8 cellular contexts compared by ENCODE assay signal in genomic region chr1:167819849-167820683, GRCh38.
DNase-seq lines count a peak whose midpoint lies in the region; ATAC-seq and TF ChIP-seq lines count a peak whose summit lies in the region.

No MANE protein-coding gene starts in this region.

- DNase-seq in stimulated activated CD4-positive, alpha-beta T cell treated with anti-CD3 and anti-CD28 coated beads, Interleukin-12 subunit alpha, Interleukin-12 subunit beta, amount 100 ng/mL, for 4 hours = peak; percentile 11
- no peak for DNase-seq in stimulated activated CD4-positive, alpha-beta T cell treated with anti-CD3 and anti-CD28 coated beads, Interleukin-4, amount 100 ng/mL, for 24 hours
- DNase-seq in WTC11 (ENCODE audit: low spot score) (peak; percentile 82), epithelial cell of esophagus (ENCODE audit: low read depth) (peak; percentile 82), memory B cell (ENCODE audit: low spot score in 2 of 2) (peak in 1 of 2 donors; percentile 18), NCI-H187 treated with DMSO at 0.1 percent for 48 hours (lab: John Stamatoyannopoulos, UW) (no peak)

- H3K4me1 ChIP-seq in HUES64 (ENCODE audit: insufficient read depth, low read length) (peaks cover 10% of the 10 kb centered on the region), stomach smooth muscle (ENCODE audit: control insufficient read depth, insufficient read depth, low read length) (peaks cover 3% of the 10 kb centered on the region)

- H3K9me3 Mint-ChIP-seq in WTC11 (peaks cover 10% of the 10 kb centered on the region), memory B cell (peaks cover 6% of the 10 kb centered on the region)

- H3K27ac ChIP-seq in HUES64 (ENCODE audit: low read depth, low read length) = 0 out of 2 replicates have a peak overlapping the region, but pooled peaks have one; percentile 5
- peak overlapping the region; percentile 53 for H3K27ac ChIP-seq in stomach smooth muscle (ENCODE audit: low read length)

- no peaks in the 10 kb centered on the region for H3K36me3 ChIP-seq in HUES64 (ENCODE audit: insufficient read depth, low read length)
- H3K36me3 ChIP-seq in stomach smooth muscle (ENCODE audit: control insufficient read depth in 2 of 2, insufficient read depth in 2 of 2, low read length in 2 of 2) = no peaks in the 10 kb centered on the region

- H3K27me3 ChIP-seq in HUES64 (ENCODE audit: insufficient read depth, low read length) (no peaks in the 10 kb centered on the region), stomach smooth muscle (ENCODE audit: control insufficient read depth in 1 of 2, insufficient read depth in 2 of 2, low read length in 2 of 2) (no peaks in the 10 kb centered on the region)

- H3K4me3 Mint-ChIP-seq in WTC11 = peak overlapping the region; percentile 55
- peak overlapping the region; percentile 61 for H3K4me3 Mint-ChIP-seq in memory B cell

- H3K4me3 ChIP-seq in HUES64 (ENCODE audit: low read length) = peak overlapping the region; percentile 43
- H3K4me3 ChIP-seq in epithelial cell of esophagus (ENCODE audit: low read length) = peak overlapping the region; percentile 34
- peak overlapping the region; percentile 27 to 64 for H3K4me3 ChIP-seq in stomach smooth muscle (ENCODE audit: low read length in 2 of 2)

- POLR2A ChIA-PET in WTC11 (lab: Charles Lee) = interaction anchor here (1.4 kb wide), 1 partner anchor 116 kb away, joined by 6 read pairs; no protein-coding TSS in a partner anchor

- peaks cover 24% of the 10 kb centered on the region for H3K4me1 Mint-ChIP-seq in WTC11
- peaks cover 5% of the 10 kb centered on the region for H3K4me1 Mint-ChIP-seq in memory B cell

- H3K27me3 Mint-ChIP-seq in WTC11 (ENCODE audit: low read depth) (peaks cover 2% of the 10 kb centered on the region; the same call in 1 of the 2 replicates), memory B cell (peaks cover 10% of the 10 kb centered on the region)

- WGBS in HUES64 = 18% methylated on average over 35 of the region's 35 CpGs

- H3K9me3 ChIP-seq in HUES64 (ENCODE audit: insufficient read depth, low read depth, low read length) = peaks cover 5% of the 10 kb centered on the region; the same call in 1 of the 2 replicates
- H3K9me3 ChIP-seq in stomach smooth muscle (ENCODE audit: control insufficient read depth in 2 of 2, low read length in 2 of 2) = no peaks in the 10 kb centered on the region

- H3K9ac ChIP-seq in HUES64 (ENCODE audit: low read depth, low read length) (no peak overlapping the region), stomach smooth muscle (ENCODE audit: low read length in 2 of 2) (peak overlapping the region in 1 of 2 donors; percentile 44)

- TF ChIP-seq CTCF in WTC11 (IDR thresholded peaks at IDR 0.05) = no peak
- TF ChIP-seq CTCF in epithelial cell of esophagus (IDR thresholded peaks at IDR 0.05; ENCODE audit: insufficient read depth, low read depth, low read length, missing control alignments) = no peak

- H3K36me3 Mint-ChIP-seq in WTC11 (peaks cover 9% of the 10 kb centered on the region), memory B cell (peaks cover 6% of the 10 kb centered on the region)

- CTCF ChIA-PET in WTC11 (lab: Charles Lee) = interaction anchor here (0.6 to 1.8 kb wide), 3 partner anchors 17 to 415 kb away, joined by 3 to 10 read pairs (median 5); no protein-coding TSS in a partner anchor

- ATAC-seq in WTC11 (peak; percentile 100), memory B cell (ENCODE audit: low read depth) (peak; percentile 45)

- H3K27ac Mint-ChIP-seq in WTC11 (peak overlapping the region; percentile 19), memory B cell (no peak overlapping the region)

TF ChIP-seq in WTC11, 78 proteins besides CTCF, POLR2A, EP300 and RAD21 (continues in another document):
- TF ChIP-seq NR2C2 (CRISPR knock-in tag; IDR thresholded peaks at IDR 0.05) (no peak), NFE2L1 (CRISPR knock-in tag; IDR thresholded peaks at IDR 0.05) (peak; percentile 32; the same call in 1 of the 2 replicates), SMAD4 (CRISPR knock-in tag; IDR thresholded peaks at IDR 0.05) (no peak), ATF1 (CRISPR knock-in tag; IDR thresholded peaks at IDR 0.05) (no peak), FOXJ3 (CRISPR knock-in tag; IDR thresholded peaks at IDR 0.05; ENCODE audit: borderline replicate concordance) (no peak), ETV6 (CRISPR knock-in tag; IDR thresholded peaks at IDR 0.05) (no peak), MAX (CRISPR knock-in tag; IDR thresholded peaks at IDR 0.05) (peak; percentile 43; the same call in 1 of the 2 replicates), SOX15 (CRISPR knock-in tag; IDR thresholded peaks at IDR 0.05) (no peak), ATF6 (CRISPR knock-in tag; IDR thresholded peaks at IDR 0.05) (no peak), FOXP1 (CRISPR knock-in tag; IDR thresholded peaks at IDR 0.05; ENCODE audit: borderline replicate concordance) (no peak)
- TF ChIP-seq, protein P1, sequence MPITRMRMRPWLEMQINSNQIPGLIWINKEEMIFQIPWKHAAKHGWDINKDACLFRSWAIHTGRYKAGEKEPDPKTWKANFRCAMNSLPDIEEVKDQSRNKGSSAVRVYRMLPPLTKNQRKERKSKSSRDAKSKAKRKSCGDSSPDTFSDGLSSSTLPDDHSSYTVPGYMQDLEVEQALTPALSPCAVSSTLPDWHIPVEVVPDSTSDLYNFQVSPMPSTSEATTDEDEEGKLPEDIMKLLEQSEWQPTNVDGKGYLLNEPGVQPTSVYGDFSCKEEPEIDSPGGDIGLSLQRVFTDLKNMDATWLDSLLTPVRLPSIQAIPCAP (CRISPR knock-in tag; IDR thresholded peaks at IDR 0.05) = no peak
- TF ChIP-seq, protein P2, sequence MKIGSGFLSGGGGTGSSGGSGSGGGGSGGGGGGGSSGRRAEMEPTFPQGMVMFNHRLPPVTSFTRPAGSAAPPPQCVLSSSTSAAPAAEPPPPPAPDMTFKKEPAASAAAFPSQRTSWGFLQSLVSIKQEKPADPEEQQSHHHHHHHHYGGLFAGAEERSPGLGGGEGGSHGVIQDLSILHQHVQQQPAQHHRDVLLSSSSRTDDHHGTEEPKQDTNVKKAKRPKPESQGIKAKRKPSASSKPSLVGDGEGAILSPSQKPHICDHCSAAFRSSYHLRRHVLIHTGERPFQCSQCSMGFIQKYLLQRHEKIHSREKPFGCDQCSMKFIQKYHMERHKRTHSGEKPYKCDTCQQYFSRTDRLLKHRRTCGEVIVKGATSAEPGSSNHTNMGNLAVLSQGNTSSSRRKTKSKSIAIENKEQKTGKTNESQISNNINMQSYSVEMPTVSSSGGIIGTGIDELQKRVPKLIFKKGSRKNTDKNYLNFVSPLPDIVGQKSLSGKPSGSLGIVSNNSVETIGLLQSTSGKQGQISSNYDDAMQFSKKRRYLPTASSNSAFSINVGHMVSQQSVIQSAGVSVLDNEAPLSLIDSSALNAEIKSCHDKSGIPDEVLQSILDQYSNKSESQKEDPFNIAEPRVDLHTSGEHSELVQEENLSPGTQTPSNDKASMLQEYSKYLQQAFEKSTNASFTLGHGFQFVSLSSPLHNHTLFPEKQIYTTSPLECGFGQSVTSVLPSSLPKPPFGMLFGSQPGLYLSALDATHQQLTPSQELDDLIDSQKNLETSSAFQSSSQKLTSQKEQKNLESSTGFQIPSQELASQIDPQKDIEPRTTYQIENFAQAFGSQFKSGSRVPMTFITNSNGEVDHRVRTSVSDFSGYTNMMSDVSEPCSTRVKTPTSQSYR (CRISPR knock-in tag; IDR thresholded peaks at IDR 0.05) = no peak
- TF ChIP-seq, protein P3, sequence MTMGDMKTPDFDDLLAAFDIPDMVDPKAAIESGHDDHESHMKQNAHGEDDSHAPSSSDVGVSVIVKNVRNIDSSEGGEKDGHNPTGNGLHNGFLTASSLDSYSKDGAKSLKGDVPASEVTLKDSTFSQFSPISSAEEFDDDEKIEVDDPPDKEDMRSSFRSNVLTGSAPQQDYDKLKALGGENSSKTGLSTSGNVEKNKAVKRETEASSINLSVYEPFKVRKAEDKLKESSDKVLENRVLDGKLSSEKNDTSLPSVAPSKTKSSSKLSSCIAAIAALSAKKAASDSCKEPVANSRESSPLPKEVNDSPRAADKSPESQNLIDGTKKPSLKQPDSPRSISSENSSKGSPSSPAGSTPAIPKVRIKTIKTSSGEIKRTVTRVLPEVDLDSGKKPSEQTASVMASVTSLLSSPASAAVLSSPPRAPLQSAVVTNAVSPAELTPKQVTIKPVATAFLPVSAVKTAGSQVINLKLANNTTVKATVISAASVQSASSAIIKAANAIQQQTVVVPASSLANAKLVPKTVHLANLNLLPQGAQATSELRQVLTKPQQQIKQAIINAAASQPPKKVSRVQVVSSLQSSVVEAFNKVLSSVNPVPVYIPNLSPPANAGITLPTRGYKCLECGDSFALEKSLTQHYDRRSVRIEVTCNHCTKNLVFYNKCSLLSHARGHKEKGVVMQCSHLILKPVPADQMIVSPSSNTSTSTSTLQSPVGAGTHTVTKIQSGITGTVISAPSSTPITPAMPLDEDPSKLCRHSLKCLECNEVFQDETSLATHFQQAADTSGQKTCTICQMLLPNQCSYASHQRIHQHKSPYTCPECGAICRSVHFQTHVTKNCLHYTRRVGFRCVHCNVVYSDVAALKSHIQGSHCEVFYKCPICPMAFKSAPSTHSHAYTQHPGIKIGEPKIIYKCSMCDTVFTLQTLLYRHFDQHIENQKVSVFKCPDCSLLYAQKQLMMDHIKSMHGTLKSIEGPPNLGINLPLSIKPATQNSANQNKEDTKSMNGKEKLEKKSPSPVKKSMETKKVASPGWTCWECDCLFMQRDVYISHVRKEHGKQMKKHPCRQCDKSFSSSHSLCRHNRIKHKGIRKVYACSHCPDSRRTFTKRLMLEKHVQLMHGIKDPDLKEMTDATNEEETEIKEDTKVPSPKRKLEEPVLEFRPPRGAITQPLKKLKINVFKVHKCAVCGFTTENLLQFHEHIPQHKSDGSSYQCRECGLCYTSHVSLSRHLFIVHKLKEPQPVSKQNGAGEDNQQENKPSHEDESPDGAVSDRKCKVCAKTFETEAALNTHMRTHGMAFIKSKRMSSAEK (CRISPR knock-in tag; IDR thresholded peaks at IDR 0.05; ENCODE audit: borderline replicate concordance) = no peak

Comparison
In these comparisons a context has a peak if more than half of its experiments do, and no peak if none do; other contexts are left out.
1. DNase-seq: peak in stimulated activated CD4-positive, alpha-beta T cell treated with anti-CD3 and anti-CD28 coated beads, Interleukin-12 subunit alpha, Interleukin-12 subunit beta, amount 100 ng/mL, for 4 hours (single experiment), WTC11 (single experiment) and epithelial cell of esophagus (single experiment); none in stimulated activated CD4-positive, alpha-beta T cell treated with anti-CD3 and anti-CD28 coated beads, Interleukin-4, amount 100 ng/mL, for 24 hours (single experiment) and NCI-H187 treated with DMSO at 0.1 percent for 48 hours (single experiment).
2. Peak in every context shown above with its lines, with median percentiles within 50 percentile points of each other: H3K4me3 ChIP-seq.